In the genomic region with DNA sequence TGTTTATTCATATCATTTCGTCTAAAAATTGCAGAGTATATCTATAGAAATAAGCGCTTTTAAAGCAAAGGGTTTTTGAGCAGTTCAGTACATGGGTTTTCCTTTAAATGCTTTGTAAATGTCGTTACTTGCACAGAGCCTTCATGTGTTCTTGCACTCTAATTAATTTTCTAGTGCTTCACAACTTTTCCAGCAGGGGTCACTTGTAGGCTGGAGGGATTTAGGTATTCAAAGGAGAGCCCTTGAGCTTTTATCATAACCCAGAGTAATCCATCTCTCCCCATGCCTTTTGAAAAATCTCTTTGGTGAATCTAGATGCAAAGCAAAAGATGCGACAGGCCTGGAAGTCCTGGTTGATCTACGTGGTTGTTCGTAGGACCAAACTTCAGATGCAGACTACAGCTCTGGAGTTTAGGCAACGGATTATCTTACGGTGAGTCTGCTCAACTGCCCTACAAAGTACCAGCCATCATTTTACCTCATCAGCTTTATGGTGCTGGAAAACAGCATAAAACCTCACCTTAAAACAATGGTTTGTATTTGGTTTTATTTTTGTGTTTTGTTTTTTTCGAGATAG, we compare ENCODE assay signal across 8 cellular contexts.
DNase-seq lines count a peak whose midpoint lies in the region; ATAC-seq and TF ChIP-seq lines count a peak whose summit lies in the region.

No MANE protein-coding gene starts in this region.

- H3K27ac Mint-ChIP-seq in endothelial cell (ENCODE audit: unreplicated experiment): no peak overlapping the region
- H3K27ac Mint-ChIP-seq in natural killer cell: no peak overlapping the region

- H3K4me1 Mint-ChIP-seq in endothelial cell (ENCODE audit: unreplicated experiment): no peaks in the 10 kb centered on the region
- H3K4me1 Mint-ChIP-seq in natural killer cell: peaks cover 10 to 15% of the 10 kb centered on the region in 2 donors

- intact Hi-C loops in natural killer cell (cut with micrococcal nuclease): loop anchor here (1.0 kb wide), 1 partner anchor 78 kb away; no protein-coding TSS in a partner anchor

- H3K9me3 ChIP-seq in OCI-LY1 (ENCODE audit: low read length): no peaks in the 10 kb centered on the region

- peak; percentile 4 for DNase-seq in AG09319 (ENCODE audit: extremely low read depth, low read depth)
- DNase-seq in GM03348 (ENCODE audit: low spot score): peak; percentile 74
- peak; percentile 16 for DNase-seq in endothelial cell (ENCODE audit: low spot score)
- no peak for DNase-seq in natural killer cell
- no peak for DNase-seq in mucosa of gallbladder (ENCODE audit: low spot score)

- no peak overlapping the region for H3K4me3 ChIP-seq in OCI-LY1 (ENCODE audit: low read depth, low read length, poor library complexity, severe bottlenecking)

- peak in 1 of 3 donors; percentile 52 for ATAC-seq in natural killer cell
- ATAC-seq in HG03108 (IDR thresholded peaks at IDR 0.05; ENCODE audit: unreplicated experiment): no peak
- no peak for ATAC-seq in HG02970 (IDR thresholded peaks at IDR 0.05; ENCODE audit: low FRiP score, unreplicated experiment)

- H3F3A ChIP-seq in OCI-LY1 (ENCODE audit: insufficient read depth, low read length): no peaks in the 10 kb centered on the region

- no peaks in the 10 kb centered on the region for H4K20me1 ChIP-seq in OCI-LY1 (ENCODE audit: insufficient read depth, low read length)

- no peak overlapping the region for H3K9ac ChIP-seq in OCI-LY1 (ENCODE audit: low read length)

- TF ChIP-seq CTCF in AG09319 (IDR thresholded peaks at IDR 0.05; ENCODE audit: low read depth, low read length): peak; percentile 69
- TF ChIP-seq CTCF in OCI-LY1 (IDR thresholded peaks at IDR 0.05; ENCODE audit: low read length): peak; percentile 55
- peak; percentile 59 for TF ChIP-seq CTCF in endothelial cell (IDR thresholded peaks at IDR 0.05; ENCODE audit: unreplicated experiment)
- TF ChIP-seq CTCF in natural killer cell (IDR thresholded peaks at IDR 0.05): peak; percentile 40

- H3K36me3 ChIP-seq in OCI-LY1 (ENCODE audit: insufficient read depth, low read length): peaks cover 41% of the 10 kb centered on the region; the same call in 1 of the 2 replicates

- H3K36me3 Mint-ChIP-seq in endothelial cell (ENCODE audit: low read depth, unreplicated experiment) (no peaks in the 10 kb centered on the region), natural killer cell (no peaks in the 10 kb centered on the region)

- H3K27me3 Mint-ChIP-seq in endothelial cell (ENCODE audit: unreplicated experiment) (no peaks in the 10 kb centered on the region), natural killer cell (ENCODE audit: low read depth in 2 of 2) (no peaks in the 10 kb centered on the region)

- H3K4me3 Mint-ChIP-seq in endothelial cell (ENCODE audit: unreplicated experiment) (no peak overlapping the region), natural killer cell (no peak overlapping the region)

- no peak overlapping the region for H2AFZ ChIP-seq in OCI-LY1 (ENCODE audit: low read length)

- H3K27me3 ChIP-seq in OCI-LY1 (ENCODE audit: insufficient read depth, low read length): no peaks in the 10 kb centered on the region

- H3K27ac ChIP-seq in OCI-LY1 (ENCODE audit: low read depth, low read length, poor library complexity, severe bottlenecking): no peak overlapping the region

- peaks cover 9% of the 10 kb centered on the region for H3K4me1 ChIP-seq in OCI-LY1 (ENCODE audit: insufficient read depth, low read length, severe bottlenecking)

- H3K4me2 ChIP-seq in OCI-LY1 (ENCODE audit: low read length): no peak overlapping the region

- no peaks in the 10 kb centered on the region for H3K9me3 Mint-ChIP-seq in endothelial cell (ENCODE audit: unreplicated experiment)
- no peaks in the 10 kb centered on the region for H3K9me3 Mint-ChIP-seq in natural killer cell

- H3K79me2 ChIP-seq in OCI-LY1 (ENCODE audit: insufficient read depth, low read length): no peaks in the 10 kb centered on the region

- H3K9me2 ChIP-seq in OCI-LY1 (ENCODE audit: low read depth, low read length): no peaks in the 10 kb centered on the region

Comparison
In these comparisons a context has a peak if more than half of its experiments do, and no peak if none do; other contexts are left out.
1. DNase-seq: peak in AG09319 (single experiment), GM03348 (single experiment) and endothelial cell (single experiment); none in natural killer cell (single experiment) and mucosa of gallbladder (single experiment).
2. Peak in every context shown above with its lines, with median percentiles within 50 percentile points of each other: CTCF ChIP-seq.